In genomic region chrX:12013220-12013619, GRCh38 we compare ENCODE assay signal across 15 cellular contexts.
A peak's percentile ranks its signal among the peaks of the same experiment; 100 is the strongest.
DNase-seq lines count a peak whose midpoint lies in the region; FAIRE-seq and TF ChIP-seq lines count a peak whose summit lies in the region.
"Had no signal": no experiment of that assay in that cellular context is flagged by ENCODE, and none has a peak within 500 bp of the region (broad histone marks: within the 10 kb centered on the region; RNA-seq: fewer than 3 reads in every experiment).

No MANE protein-coding gene starts in this region.

- no peaks in the 10 kb centered on the region for H4K20me1 ChIP-seq in osteoblast (ENCODE audit: insufficient read depth, low read length)

- FAIRE-seq in GM19239 (lab: Jason Lieb, UNC) = peak; percentile 35
- FAIRE-seq: GM12878 had no signal

- H3K79me2 ChIP-seq in osteoblast (ENCODE audit: insufficient read depth, low read length) = no peaks in the 10 kb centered on the region

- DNase-seq in GM19239 (ENCODE audit: insufficient read length, low spot score) = no peak
- peak; percentile 10 for DNase-seq in NCI-H345 treated with DMSO at 0.1 percent for 48 hours (lab: John Stamatoyannopoulos, UW; ENCODE audit: unreplicated experiment)
- DNase-seq in cardiac fibroblast (ENCODE audit: low read depth in 2 of 2) = peak; percentile 21 to 58
- peak; percentile 56 for DNase-seq in osteoblast (ENCODE audit: insufficient read length, low spot score, missing footprints)
- DNase-seq in cerebellum (ENCODE audit: low spot score) = no peak
- DNase-seq in stimulated activated CD4-positive, alpha-beta T cell treated with anti-CD3 and anti-CD28 coated beads, Interleukin-12 subunit alpha, Interleukin-12 subunit beta, amount 100 ng/mL, for 4 hours = no peak
- DNase-seq in GM13976 (ENCODE audit: low spot score) = no peak
- DNase-seq in NOMO-1 treated with DMSO at 0.1 percent for 48 hours (lab: John Stamatoyannopoulos, UW; ENCODE audit: unreplicated experiment) = no peak
- DNase-seq: glutamatergic neuron, left lung, MM.1S, SHP77 treated with DMSO at 0.1 percent for 48 hours had no signal

- in situ Hi-C loops in GM13976 (cut with MboI; ENCODE audit: low sequenced_read_pairs, unreplicated experiment) = no loop called here

- H3K27me3 ChIP-seq in osteoblast (ENCODE audit: insufficient read depth, low read length) = no peaks in the 10 kb centered on the region
- H3K27me3 ChIP-seq: left lung, tibial nerve had no signal

- H3K4me2 ChIP-seq in osteoblast (ENCODE audit: insufficient read depth, low read length) = no peak overlapping the region
- H3K4me2 ChIP-seq: GM23338 had no signal

- H3K4me3 ChIP-seq in cardiac fibroblast (replicated peaks in 1 of 2; ENCODE audit: low read depth in 2 of 2, low read length in 2 of 2) = no peak overlapping the region
- H3K4me3 ChIP-seq in osteoblast (ENCODE audit: insufficient read depth, low read length) = no peak overlapping the region
- H3K4me3 ChIP-seq: GM12878, GM23338, left lung, tibial nerve had no signal

- TF ChIP-seq CTCF in cardiac fibroblast (IDR thresholded peaks at IDR 0.05; ENCODE audit: low read depth, low read length) (no peak), osteoblast (IDR thresholded peaks at IDR 0.05; ENCODE audit: extremely low read depth, low read depth, low read length) (no peak), GM13976 (IDR thresholded peaks at IDR 0.05; ENCODE audit: borderline replicate concordance, control extremely low read depth, extremely low read depth, insufficient read depth, missing control alignments) (no peak)

- H3K36me3 ChIP-seq in osteoblast (ENCODE audit: insufficient read depth, low read length) = no peaks in the 10 kb centered on the region
- H3K36me3 ChIP-seq: left lung, tibial nerve had no signal

- no peak overlapping the region for H3K27ac ChIP-seq in osteoblast (ENCODE audit: low read depth, low read length)
- H3K27ac ChIP-seq: left lung, tibial nerve had no signal

- no peaks in the 10 kb centered on the region for H3K9me3 ChIP-seq in osteoblast (ENCODE audit: low read depth, low read length)
- H3K9me3 ChIP-seq: left lung, tibial nerve had no signal

- H2AFZ ChIP-seq in osteoblast (ENCODE audit: low read length) = no peak overlapping the region
- H2AFZ ChIP-seq: GM23338 had no signal

- H3K4me1 ChIP-seq in osteoblast (ENCODE audit: insufficient read depth, low read length) = peaks cover under 1% of the 10 kb centered on the region
- H3K4me1 ChIP-seq: left lung, tibial nerve had no signal

Comparison
In these comparisons a context has a peak if more than half of its experiments do, and no peak if none do; other contexts are left out.
1. DNase-seq: peak in NCI-H345 treated with DMSO at 0.1 percent for 48 hours (single experiment), cardiac fibroblast (2 of 2) and osteoblast (single experiment); none in GM19239 (single experiment), cerebellum (single experiment), stimulated activated CD4-positive, alpha-beta T cell treated with anti-CD3 and anti-CD28 coated beads, Interleukin-12 subunit alpha, Interleukin-12 subunit beta, amount 100 ng/mL, for 4 hours (single experiment), GM13976 (single experiment) and NOMO-1 treated with DMSO at 0.1 percent for 48 hours (single experiment).